In the genomic region with DNA sequence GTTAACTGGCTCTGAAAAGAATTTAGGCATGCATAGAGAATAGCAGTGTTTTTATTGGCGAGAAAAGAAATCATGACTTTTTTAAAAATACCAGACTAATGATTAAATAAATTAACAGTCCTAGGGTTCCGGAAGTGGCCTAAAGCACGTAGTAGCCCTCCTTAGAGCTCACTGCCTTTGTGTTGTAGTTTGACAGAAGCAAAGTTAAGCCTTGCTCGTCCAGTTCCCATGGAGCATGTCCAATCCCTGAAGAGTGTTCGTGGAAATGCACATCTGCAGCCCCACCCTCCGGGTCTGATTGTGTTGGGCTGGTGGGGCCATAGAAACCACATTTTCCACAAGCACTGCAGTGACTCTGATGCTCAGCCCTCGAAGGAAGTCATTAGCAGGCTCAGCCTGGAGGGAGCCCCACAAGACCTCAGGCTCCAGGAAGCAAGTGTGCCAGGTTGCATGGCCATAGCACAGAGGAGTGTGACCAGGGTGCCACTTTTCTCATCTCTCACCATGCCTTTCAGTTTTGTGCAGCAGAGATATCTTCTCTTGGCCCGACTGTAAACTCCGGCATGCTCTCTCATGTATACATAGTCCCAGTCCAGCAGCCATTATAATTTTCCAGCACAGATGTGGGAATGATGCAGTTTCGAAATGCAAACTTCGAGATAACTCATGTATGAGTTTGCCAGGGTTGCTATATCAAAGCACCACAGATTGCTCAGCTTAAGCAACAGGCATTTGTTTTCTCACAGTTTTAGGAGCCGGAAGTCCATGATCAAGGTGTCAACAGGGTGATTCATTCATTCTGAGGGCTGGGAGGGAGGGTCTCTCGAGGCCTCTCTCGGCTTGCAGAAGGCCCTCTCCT, we compare ENCODE assay signal across 16 cellular contexts.
DNase-seq lines count a peak whose midpoint lies in the region; TF ChIP-seq lines count a peak whose summit lies in the region.
"Had no signal": no experiment of that assay in that cellular context is flagged by ENCODE, and none has a peak within 500 bp of the region (broad histone marks: within the 10 kb centered on the region; RNA-seq: fewer than 3 reads in every experiment).

No MANE protein-coding gene starts in this region.

- peak; percentile 94 for DNase-seq in AG10803 (ENCODE audit: low read depth)
- no peak for DNase-seq in HFFc6
- DNase-seq in chondrocyte (ENCODE audit: low spot score): no peak
- DNase-seq in mesothelial cell of epicardium (ENCODE audit: low spot score in 2 of 2, unreplicated experiment in 2 of 2): no peak
- DNase-seq in cerebellum (ENCODE audit: low spot score): no peak
- DNase-seq in pons (ENCODE audit: low spot score): no peak
- DNase-seq in islet precursor cell: no peak
- DNase-seq: body of pancreas; effector CD4-positive, alpha-beta T cell; MM.1S; NCI-H2029; NCI-H526 treated with DMSO at 0.1 percent for 48 hours; PC-9; stimulated activated naive CD4-positive, alpha-beta T cell had no signal

- TF ChIP-seq CTCF in AG10803 (conservative IDR thresholded peaks at IDR 0.05; ENCODE audit: low read length) (no peak), HFFc6 (IDR thresholded peaks at IDR 0.05) (no peak), chondrocyte (IDR thresholded peaks at IDR 0.05) (no peak), mesothelial cell of epicardium (IDR thresholded peaks at IDR 0.05; ENCODE audit: unreplicated experiment) (no peak)

- H3K9me3 Mint-ChIP-seq in HFFc6: peaks cover 11% of the 10 kb centered on the region; the same call in 1 of the 2 replicates
- H3K9me3 Mint-ChIP-seq in chondrocyte (ENCODE audit: low read depth): peaks cover 18% of the 10 kb centered on the region
- H3K9me3 Mint-ChIP-seq in mesothelial cell of epicardium: peaks cover 20% of the 10 kb centered on the region

- peak overlapping the region; percentile 31; the same call in 1 of the 2 replicates for H3K27ac Mint-ChIP-seq in HFFc6
- H3K27ac Mint-ChIP-seq in chondrocyte (ENCODE audit: unreplicated experiment): peak overlapping the region; percentile 29
- peak overlapping the region; percentile 14 for H3K27ac Mint-ChIP-seq in mesothelial cell of epicardium

- H3K4me3 Mint-ChIP-seq in HFFc6 (no peak overlapping the region; the same call in 1 of the 2 replicates), chondrocyte (ENCODE audit: unreplicated experiment) (no peak overlapping the region), mesothelial cell of epicardium (no peak overlapping the region)

- H3K4me1 Mint-ChIP-seq in HFFc6 (ENCODE audit: low read depth) (peaks cover 15% of the 10 kb centered on the region), chondrocyte (ENCODE audit: low read depth) (peaks cover 11% of the 10 kb centered on the region), mesothelial cell of epicardium (peaks cover 4% of the 10 kb centered on the region)

- no peak overlapping the region for H3K4me3 ChIP-seq in AG10803 (ENCODE audit: low read length)
- H3K4me3 ChIP-seq: body of pancreas, gastroesophageal sphincter, PC-9, skin epidermis had no signal

- no peaks in the 10 kb centered on the region for H3K36me3 Mint-ChIP-seq in HFFc6 (ENCODE audit: low read depth)
- H3K36me3 Mint-ChIP-seq in chondrocyte (ENCODE audit: low read depth): peaks cover 5% of the 10 kb centered on the region
- H3K36me3 Mint-ChIP-seq in mesothelial cell of epicardium: no peaks in the 10 kb centered on the region

- H3K27me3 Mint-ChIP-seq in HFFc6 (ENCODE audit: insufficient read depth) (peaks cover 4% of the 10 kb centered on the region; the same call in 1 of the 2 replicates), chondrocyte (ENCODE audit: low read depth) (no peaks in the 10 kb centered on the region), mesothelial cell of epicardium (ENCODE audit: low read depth) (peaks cover 1% of the 10 kb centered on the region)
